In the genomic region with DNA sequence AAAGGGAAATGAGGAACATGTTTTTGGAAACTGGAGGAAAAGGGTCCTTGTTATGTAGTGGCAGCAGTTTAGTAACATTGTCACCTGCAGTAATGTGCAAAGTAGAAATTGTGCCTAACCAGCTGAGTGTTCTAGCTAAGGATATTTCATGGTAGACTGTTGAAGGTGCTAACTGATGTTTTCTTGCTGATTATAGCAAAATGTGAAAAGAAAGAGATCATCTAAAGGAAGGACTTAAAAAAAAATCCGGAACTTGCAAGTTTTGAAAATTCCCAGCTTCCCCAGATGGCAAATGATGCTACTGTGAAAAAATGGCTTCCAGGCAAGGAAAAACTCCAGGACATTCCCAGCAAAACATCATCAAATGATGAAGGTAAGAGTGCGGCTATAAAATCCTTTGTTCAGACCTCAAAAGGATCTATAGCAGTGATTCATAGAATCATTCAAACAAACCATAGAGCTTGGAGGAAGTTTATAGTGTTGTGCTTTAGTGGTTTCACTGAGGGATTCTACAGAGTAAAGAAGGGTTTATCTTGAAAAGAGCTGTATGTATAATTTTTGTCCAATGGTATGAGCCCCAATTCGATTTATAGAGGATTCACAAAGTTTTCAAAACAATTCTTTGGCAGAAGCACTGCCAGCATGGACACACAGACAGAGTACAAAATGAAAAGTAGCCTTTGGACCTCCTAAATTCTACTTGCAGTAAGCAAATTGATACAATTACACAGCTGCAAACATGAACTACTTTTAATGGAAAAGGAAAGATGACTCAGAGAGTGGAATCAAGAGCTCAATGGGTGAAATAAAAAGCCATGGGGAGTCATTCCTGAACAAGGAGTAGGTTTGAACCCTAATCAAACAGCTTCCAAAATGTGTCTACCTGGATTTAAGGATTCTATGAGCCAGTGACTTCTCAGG, we compare ENCODE assay signal across 2 cellular contexts.
TF ChIP-seq lines count a peak whose summit lies in the region.

No MANE protein-coding gene starts in this region.

TF ChIP-seq in K562, 482 proteins besides CTCF, POLR2A, EP300 and RAD21:
- TF ChIP-seq TCFL5 (CRISPR knock-in tag; conservative IDR thresholded peaks at IDR 0.05) (no peak), SP2 (IDR thresholded peaks at IDR 0.05; ENCODE audit: extremely low read depth, low read depth, low read length, poor library complexity, severe bottlenecking) (no peak), ZNF316 (IDR thresholded peaks at IDR 0.05) (peak; percentile 43)
- TF ChIP-seq, protein P1, sequence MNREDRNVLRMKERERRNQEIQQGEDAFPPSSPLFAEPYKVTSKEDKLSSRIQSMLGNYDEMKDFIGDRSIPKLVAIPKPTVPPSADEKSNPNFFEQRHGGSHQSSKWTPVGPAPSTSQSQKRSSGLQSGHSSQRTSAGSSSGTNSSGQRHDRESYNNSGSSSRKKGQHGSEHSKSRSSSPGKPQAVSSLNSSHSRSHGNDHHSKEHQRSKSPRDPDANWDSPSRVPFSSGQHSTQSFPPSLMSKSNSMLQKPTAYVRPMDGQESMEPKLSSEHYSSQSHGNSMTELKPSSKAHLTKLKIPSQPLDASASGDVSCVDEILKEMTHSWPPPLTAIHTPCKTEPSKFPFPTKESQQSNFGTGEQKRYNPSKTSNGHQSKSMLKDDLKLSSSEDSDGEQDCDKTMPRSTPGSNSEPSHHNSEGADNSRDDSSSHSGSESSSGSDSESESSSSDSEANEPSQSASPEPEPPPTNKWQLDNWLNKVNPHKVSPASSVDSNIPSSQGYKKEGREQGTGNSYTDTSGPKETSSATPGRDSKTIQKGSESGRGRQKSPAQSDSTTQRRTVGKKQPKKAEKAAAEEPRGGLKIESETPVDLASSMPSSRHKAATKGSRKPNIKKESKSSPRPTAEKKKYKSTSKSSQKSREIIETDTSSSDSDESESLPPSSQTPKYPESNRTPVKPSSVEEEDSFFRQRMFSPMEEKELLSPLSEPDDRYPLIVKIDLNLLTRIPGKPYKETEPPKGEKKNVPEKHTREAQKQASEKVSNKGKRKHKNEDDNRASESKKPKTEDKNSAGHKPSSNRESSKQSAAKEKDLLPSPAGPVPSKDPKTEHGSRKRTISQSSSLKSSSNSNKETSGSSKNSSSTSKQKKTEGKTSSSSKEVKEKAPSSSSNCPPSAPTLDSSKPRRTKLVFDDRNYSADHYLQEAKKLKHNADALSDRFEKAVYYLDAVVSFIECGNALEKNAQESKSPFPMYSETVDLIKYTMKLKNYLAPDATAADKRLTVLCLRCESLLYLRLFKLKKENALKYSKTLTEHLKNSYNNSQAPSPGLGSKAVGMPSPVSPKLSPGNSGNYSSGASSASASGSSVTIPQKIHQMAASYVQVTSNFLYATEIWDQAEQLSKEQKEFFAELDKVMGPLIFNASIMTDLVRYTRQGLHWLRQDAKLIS (CRISPR knock-in tag; IDR thresholded peaks at IDR 0.05) = no peak

TF ChIP-seq in liver, 16 proteins besides CTCF, POLR2A, EP300 and RAD21:
- TF ChIP-seq FOXA2 (IDR thresholded peaks at IDR 0.05) (no peak), SP1 (IDR thresholded peaks at IDR 0.05) (peak; percentile 75), NR2F2 (IDR thresholded peaks at IDR 0.05) (no peak), GABPA (IDR thresholded peaks at IDR 0.05 in 1 of 2, conservative IDR thresholded peaks at IDR 0.05 in 1 of 2) (no peak), HNF4G (IDR thresholded peaks at IDR 0.05) (peak; percentile 46), FOXA1 (IDR thresholded peaks at IDR 0.05) (no peak), RXRA (IDR thresholded peaks at IDR 0.05) (peak in 1 of 2 donors; percentile 43), EGR1 (IDR thresholded peaks at IDR 0.05; ENCODE audit: low read depth in 2 of 2) (no peak), TAF1 (conservative IDR thresholded peaks at IDR 0.05) (no peak), YY1 (IDR thresholded peaks at IDR 0.05) (peak; percentile 41), JUND (IDR thresholded peaks at IDR 0.05) (peak; percentile 64 to 80), HNF4A (conservative IDR thresholded peaks at IDR 0.05) (peak; percentile 81 to 84)
- TF ChIP-seq, protein P2, sequence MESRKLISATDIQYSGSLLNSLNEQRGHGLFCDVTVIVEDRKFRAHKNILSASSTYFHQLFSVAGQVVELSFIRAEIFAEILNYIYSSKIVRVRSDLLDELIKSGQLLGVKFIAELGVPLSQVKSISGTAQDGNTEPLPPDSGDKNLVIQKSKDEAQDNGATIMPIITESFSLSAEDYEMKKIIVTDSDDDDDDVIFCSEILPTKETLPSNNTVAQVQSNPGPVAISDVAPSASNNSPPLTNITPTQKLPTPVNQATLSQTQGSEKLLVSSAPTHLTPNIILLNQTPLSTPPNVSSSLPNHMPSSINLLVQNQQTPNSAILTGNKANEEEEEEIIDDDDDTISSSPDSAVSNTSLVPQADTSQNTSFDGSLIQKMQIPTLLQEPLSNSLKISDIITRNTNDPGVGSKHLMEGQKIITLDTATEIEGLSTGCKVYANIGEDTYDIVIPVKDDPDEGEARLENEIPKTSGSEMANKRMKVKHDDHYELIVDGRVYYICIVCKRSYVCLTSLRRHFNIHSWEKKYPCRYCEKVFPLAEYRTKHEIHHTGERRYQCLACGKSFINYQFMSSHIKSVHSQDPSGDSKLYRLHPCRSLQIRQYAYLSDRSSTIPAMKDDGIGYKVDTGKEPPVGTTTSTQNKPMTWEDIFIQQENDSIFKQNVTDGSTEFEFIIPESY (IDR thresholded peaks at IDR 0.05) = no peak
- TF ChIP-seq, protein P3, sequence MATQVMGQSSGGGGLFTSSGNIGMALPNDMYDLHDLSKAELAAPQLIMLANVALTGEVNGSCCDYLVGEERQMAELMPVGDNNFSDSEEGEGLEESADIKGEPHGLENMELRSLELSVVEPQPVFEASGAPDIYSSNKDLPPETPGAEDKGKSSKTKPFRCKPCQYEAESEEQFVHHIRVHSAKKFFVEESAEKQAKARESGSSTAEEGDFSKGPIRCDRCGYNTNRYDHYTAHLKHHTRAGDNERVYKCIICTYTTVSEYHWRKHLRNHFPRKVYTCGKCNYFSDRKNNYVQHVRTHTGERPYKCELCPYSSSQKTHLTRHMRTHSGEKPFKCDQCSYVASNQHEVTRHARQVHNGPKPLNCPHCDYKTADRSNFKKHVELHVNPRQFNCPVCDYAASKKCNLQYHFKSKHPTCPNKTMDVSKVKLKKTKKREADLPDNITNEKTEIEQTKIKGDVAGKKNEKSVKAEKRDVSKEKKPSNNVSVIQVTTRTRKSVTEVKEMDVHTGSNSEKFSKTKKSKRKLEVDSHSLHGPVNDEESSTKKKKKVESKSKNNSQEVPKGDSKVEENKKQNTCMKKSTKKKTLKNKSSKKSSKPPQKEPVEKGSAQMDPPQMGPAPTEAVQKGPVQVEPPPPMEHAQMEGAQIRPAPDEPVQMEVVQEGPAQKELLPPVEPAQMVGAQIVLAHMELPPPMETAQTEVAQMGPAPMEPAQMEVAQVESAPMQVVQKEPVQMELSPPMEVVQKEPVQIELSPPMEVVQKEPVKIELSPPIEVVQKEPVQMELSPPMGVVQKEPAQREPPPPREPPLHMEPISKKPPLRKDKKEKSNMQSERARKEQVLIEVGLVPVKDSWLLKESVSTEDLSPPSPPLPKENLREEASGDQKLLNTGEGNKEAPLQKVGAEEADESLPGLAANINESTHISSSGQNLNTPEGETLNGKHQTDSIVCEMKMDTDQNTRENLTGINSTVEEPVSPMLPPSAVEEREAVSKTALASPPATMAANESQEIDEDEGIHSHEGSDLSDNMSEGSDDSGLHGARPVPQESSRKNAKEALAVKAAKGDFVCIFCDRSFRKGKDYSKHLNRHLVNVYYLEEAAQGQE (IDR thresholded peaks at IDR 0.05) = peak; percentile 38
- TF ChIP-seq, protein P4, sequence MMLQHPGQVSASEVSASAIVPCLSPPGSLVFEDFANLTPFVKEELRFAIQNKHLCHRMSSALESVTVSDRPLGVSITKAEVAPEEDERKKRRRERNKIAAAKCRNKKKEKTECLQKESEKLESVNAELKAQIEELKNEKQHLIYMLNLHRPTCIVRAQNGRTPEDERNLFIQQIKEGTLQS (IDR thresholded peaks at IDR 0.05) = peak; percentile 29
- TF ChIP-seq, protein P5, sequence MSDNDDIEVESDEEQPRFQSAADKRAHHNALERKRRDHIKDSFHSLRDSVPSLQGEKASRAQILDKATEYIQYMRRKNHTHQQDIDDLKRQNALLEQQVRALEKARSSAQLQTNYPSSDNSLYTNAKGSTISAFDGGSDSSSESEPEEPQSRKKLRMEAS (IDR thresholded peaks at IDR 0.05) = peak; percentile 56
